35 cellular contexts compared by ENCODE assay signal in the genomic region with DNA sequence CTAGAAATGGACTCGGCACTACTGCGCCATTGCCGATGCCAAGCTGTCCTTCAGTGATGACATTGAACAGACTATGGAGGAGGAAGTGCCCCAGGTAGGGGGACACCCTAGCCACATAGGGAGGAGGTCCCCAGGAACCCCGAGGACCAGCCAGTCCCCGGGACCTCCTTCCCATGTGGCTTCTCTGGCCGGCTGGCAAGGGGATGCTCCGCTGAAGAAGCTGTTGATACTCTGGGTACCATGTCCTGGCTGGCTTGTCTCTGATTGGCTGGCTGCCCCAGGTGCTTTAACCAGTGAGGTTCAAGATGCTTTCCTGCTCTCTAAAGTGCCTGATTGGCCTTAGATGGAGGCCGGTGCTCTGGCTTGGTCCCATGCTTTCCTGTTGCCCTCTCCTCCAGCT.
"Had no signal": no experiment of that assay in that cellular context is flagged by ENCODE, and none has a peak within 500 bp of the region (broad histone marks: within the 10 kb centered on the region; RNA-seq: fewer than 3 reads in every experiment).

No MANE protein-coding gene starts in this region.

- H3K9me3 ChIP-seq: adrenal gland, body of pancreas, MG63, SJSA1 had no signal

- H3K27ac Mint-ChIP-seq: activated B cell treated with CpG ODN at 0.5 μM for 24 hours; activated CD4-positive, alpha-beta memory T cell treated with anti-CD3 and anti-CD28 coated beads, Interleukin-2, amount 10 ng/mL, durations not matched to agents 7 days and 5 days; activated CD8-positive, alpha-beta memory T cell treated with anti-CD3 and anti-CD28 coated beads, Interleukin-2, amount 10 ng/mL, durations not matched to agents 7 days and 5 days; activated naive CD4-positive, alpha-beta T cell treated with anti-CD3 and anti-CD28 coated beads for 36 hours; activated naive CD4-positive, alpha-beta T cell treated with anti-CD3 and anti-CD28 coated beads, Interleukin-2, amount 50 U/mL, for 72 hours; activated T-helper 17 cell treated with anti-CD3 and anti-CD28 coated beads, Interleukin-2, amount 50 U/mL, for 72 hours had no signal

- DNase-seq: activated B cell treated with CpG ODN at 0.5 μM for 24 hours; activated CD4-positive, alpha-beta memory T cell treated with anti-CD3 and anti-CD28 coated beads, Interleukin-2, amount 10 ng/mL, durations not matched to agents 7 days and 5 days; activated CD4-positive, alpha-beta T cell treated with anti-CD3 and anti-CD28 coated beads for 48 hours; activated CD4-positive, CD25-positive, alpha-beta regulatory T cell treated with anti-CD3 and anti-CD28 coated beads, Interleukin-2, amount 50 U/mL, for 72 hours; activated CD8-positive, alpha-beta memory T cell treated with anti-CD3 and anti-CD28 coated beads for 24 hours; activated CD8-positive, alpha-beta memory T cell treated with anti-CD3 and anti-CD28 coated beads, Interleukin-2, amount 10 ng/mL, durations not matched to agents 7 days and 5 days; activated CD8-positive, alpha-beta memory T cell treated with anti-CD3 and anti-CD28 coated beads, Interleukin-2, amount 50 U/mL, for 48 hours; activated gamma-delta T cell treated with Interleukin-2 at 50 U/mL for 16 hours; activated naive CD4-positive, alpha-beta T cell treated with anti-CD3 and anti-CD28 coated beads for 36 hours; activated T-cell treated with anti-CD3 and anti-CD28 coated beads, Interleukin-2, amount 50 U/mL, for 48 hours; adrenal gland; body of pancreas; cerebellar nuclear complex; Kasumi-1; KG1; MG63; MV-4-11; NCI-H1092; NCI-H1417; NCI-H146; NCI-H187; NCI-H2029 treated with DMSO at 0.1 percent for 48 hours; NCI-H226; NCI-H446 treated with DMSO at 0.1 percent for 48 hours; NCI-H524; SHP77 treated with DMSO at 0.1 percent for 48 hours; SW 1271; T-helper 1 cell; T-helper 2 cell; T-helper 9 cell had no signal

- H3K27me3 Mint-ChIP-seq: activated B cell treated with CpG ODN at 0.5 μM for 24 hours; activated CD4-positive, alpha-beta memory T cell treated with anti-CD3 and anti-CD28 coated beads, Interleukin-2, amount 10 ng/mL, durations not matched to agents 7 days and 5 days; activated CD8-positive, alpha-beta memory T cell treated with anti-CD3 and anti-CD28 coated beads, Interleukin-2, amount 10 ng/mL, durations not matched to agents 7 days and 5 days; activated T-helper 17 cell treated with anti-CD3 and anti-CD28 coated beads, Interleukin-2, amount 50 U/mL, for 72 hours had no signal

- H3K36me3 ChIP-seq: adrenal gland, MG63, SJSA1 had no signal

- H3K4me3 ChIP-seq: adrenal gland, body of pancreas, MG63, SJSA1 had no signal

- H3K4me1 ChIP-seq: adrenal gland, body of pancreas, SJSA1 had no signal

- H3K4me1 Mint-ChIP-seq: activated B cell treated with CpG ODN at 0.5 μM for 24 hours; activated CD4-positive, alpha-beta memory T cell treated with anti-CD3 and anti-CD28 coated beads, Interleukin-2, amount 10 ng/mL, durations not matched to agents 7 days and 5 days; activated CD8-positive, alpha-beta memory T cell treated with anti-CD3 and anti-CD28 coated beads, Interleukin-2, amount 10 ng/mL, durations not matched to agents 7 days and 5 days; activated T-helper 17 cell treated with anti-CD3 and anti-CD28 coated beads, Interleukin-2, amount 50 U/mL, for 72 hours had no signal

- H3K27ac ChIP-seq: adrenal gland, body of pancreas, SJSA1, VCaP had no signal

- H3K9me3 Mint-ChIP-seq: activated B cell treated with CpG ODN at 0.5 μM for 24 hours; activated CD4-positive, alpha-beta memory T cell treated with anti-CD3 and anti-CD28 coated beads, Interleukin-2, amount 10 ng/mL, durations not matched to agents 7 days and 5 days; activated naive CD4-positive, alpha-beta T cell treated with anti-CD3 and anti-CD28 coated beads for 36 hours; activated T-helper 17 cell treated with anti-CD3 and anti-CD28 coated beads, Interleukin-2, amount 50 U/mL, for 72 hours had no signal

- H3K27me3 ChIP-seq: adrenal gland, body of pancreas, MG63, SJSA1 had no signal

- H3K4me3 Mint-ChIP-seq: activated B cell treated with CpG ODN at 0.5 μM for 24 hours; activated CD4-positive, alpha-beta memory T cell treated with anti-CD3 and anti-CD28 coated beads, Interleukin-2, amount 10 ng/mL, durations not matched to agents 7 days and 5 days; activated CD8-positive, alpha-beta memory T cell treated with anti-CD3 and anti-CD28 coated beads, Interleukin-2, amount 10 ng/mL, durations not matched to agents 7 days and 5 days; activated naive CD4-positive, alpha-beta T cell treated with anti-CD3 and anti-CD28 coated beads for 36 hours; activated T-helper 17 cell treated with anti-CD3 and anti-CD28 coated beads, Interleukin-2, amount 50 U/mL, for 72 hours had no signal

- ATAC-seq: activated CD8-positive, alpha-beta memory T cell treated with anti-CD3 and anti-CD28 coated beads, Interleukin-2, amount 10 ng/mL, durations not matched to agents 7 days and 5 days; activated naive CD4-positive, alpha-beta T cell treated with anti-CD3 and anti-CD28 coated beads, Interleukin-2, amount 50 U/mL, for 72 hours; activated T-helper 17 cell treated with anti-CD3 and anti-CD28 coated beads, Interleukin-2, amount 50 U/mL, for 72 hours; body of pancreas; Panc1 had no signal
